2 cellular contexts compared by ENCODE assay signal in genomic region chr4:145440292-145441007, GRCh38.
A peak's percentile ranks its signal among the peaks of the same experiment; 100 is the strongest.
TF ChIP-seq lines count a peak whose summit lies in the region.

No MANE protein-coding gene starts in this region.

TF ChIP-seq in liver, 16 proteins besides CTCF, POLR2A, EP300 and RAD21:
- TF ChIP-seq FOXA1 (IDR thresholded peaks at IDR 0.05) (peak; percentile 31), REST (IDR thresholded peaks at IDR 0.05) (peak; percentile 60), MAX (IDR thresholded peaks at IDR 0.05) (peak; percentile 68), FOXA2 (IDR thresholded peaks at IDR 0.05) (peak; percentile 47), HNF4A (conservative IDR thresholded peaks at IDR 0.05) (peak; percentile 44 to 65), GABPA (IDR thresholded peaks at IDR 0.05 in 1 of 2, conservative IDR thresholded peaks at IDR 0.05 in 1 of 2) (no peak), ZBTB33 (IDR thresholded peaks at IDR 0.05) (peak; percentile 58), RXRA (IDR thresholded peaks at IDR 0.05) (peak; percentile 49 to 71), SP1 (IDR thresholded peaks at IDR 0.05) (peak; percentile 64), EGR1 (IDR thresholded peaks at IDR 0.05; ENCODE audit: low read depth in 2 of 2) (no peak), JUND (IDR thresholded peaks at IDR 0.05) (peak; percentile 9 to 68), YY1 (IDR thresholded peaks at IDR 0.05) (peak; percentile 58), ATF3 (IDR thresholded peaks at IDR 0.05) (no peak)

TF ChIP-seq in HepG2, 621 proteins besides CTCF, POLR2A, EP300 and RAD21:
- TF ChIP-seq POLR2AphosphoS5 (IDR thresholded peaks at IDR 0.05; ENCODE audit: low read depth, low read length) (no peak), HOXA7 (CRISPR knock-in tag; IDR thresholded peaks at IDR 0.05) (no peak), ZFP36 (IDR thresholded peaks at IDR 0.05; ENCODE audit: borderline replicate concordance, low read depth, low read length, partially characterized antibody) (no peak), MXD3 (CRISPR knock-in tag; IDR thresholded peaks at IDR 0.05) (no peak), ZNF646 (CRISPR knock-in tag; IDR thresholded peaks at IDR 0.05) (no peak), CREBL2 (CRISPR knock-in tag; IDR thresholded peaks at IDR 0.05; ENCODE audit: borderline replicate concordance) (no peak), ZKSCAN1 (IDR thresholded peaks at IDR 0.05; ENCODE audit: low read length) (no peak), MEF2D (CRISPR knock-in tag; IDR thresholded peaks at IDR 0.05) (no peak), ZNF780A (CRISPR knock-in tag; IDR thresholded peaks at IDR 0.05) (no peak), TRIM22 (IDR thresholded peaks at IDR 0.05) (no peak), MTERF4 (CRISPR knock-in tag; IDR thresholded peaks at IDR 0.05) (no peak), MAFK (conservative IDR thresholded peaks at IDR 0.05 in 1 of 2, IDR thresholded peaks at IDR 0.05 in 1 of 2; ENCODE audit: low read length in 2 of 2) (no peak), ZNF691 (CRISPR knock-in tag; IDR thresholded peaks at IDR 0.05; ENCODE audit: borderline replicate concordance, low read depth) (no peak), ERF (CRISPR knock-in tag; IDR thresholded peaks at IDR 0.05) (no peak), ZIK1 (CRISPR knock-in tag; IDR thresholded peaks at IDR 0.05; ENCODE audit: borderline replicate concordance, low read depth) (no peak)
TF ChIP-seq in HepG2: peak in this region for 0.
